16 cellular contexts compared by ENCODE assay signal in genomic region chr9:114305189-114305555, GRCh38. TPM values are rescaled to one million over a fixed set of nuclear protein-coding genes. Genes with fewer than 3 reads are reported as not detected.
DNase-seq lines count a peak whose midpoint lies in the region; ATAC-seq and TF ChIP-seq lines count a peak whose summit lies in the region.
"Had no signal": no experiment of that assay in that cellular context is flagged by ENCODE, and none has a peak within 500 bp of the region (broad histone marks: within the 10 kb centered on the region; RNA-seq: fewer than 3 reads in every experiment).

No MANE protein-coding gene starts in this region.

- H3K27me3 ChIP-seq in neuronal stem cell (ENCODE audit: control insufficient read depth in 3 of 3, insufficient read depth in 3 of 3, low read depth in 1 of 3, low read length in 3 of 3): peaks cover 0 to 2% (median 0%) of the 10 kb centered on the region in 3 experiments
- H3K27me3 ChIP-seq in vagina: no peaks in the 10 kb centered on the region
- H3K27me3 ChIP-seq: BE2C had no signal

- no peak overlapping the region for H4K91ac ChIP-seq in neuronal stem cell (ENCODE audit: low read depth, low read length, poor library complexity)

- H2AFZ ChIP-seq in neuronal stem cell (ENCODE audit: low read length): peak overlapping the region; percentile 81

- no peak overlapping the region for H3K14ac ChIP-seq in neuronal stem cell (ENCODE audit: low read length)

- peaks cover 0 to 6% of the 10 kb centered on the region in 2 donors for H3K36me3 ChIP-seq in neuronal stem cell (replicated peaks in 1 of 2; ENCODE audit: control insufficient read depth in 2 of 2, insufficient read depth in 2 of 2, low read length in 2 of 2)
- H3K36me3 ChIP-seq in vagina: peaks cover 0 to 18% of the 10 kb centered on the region in 2 donors
- H3K36me3 ChIP-seq: BE2C had no signal

- intact Hi-C loops in cardiac septum (cut with DNase I) (no loop called here), left ventricle myocardium superior (cut with micrococcal nuclease) (no loop called here), vagina (cut with DNase I) (no loop called here)

- no peak overlapping the region for H3K18ac ChIP-seq in neuronal stem cell (ENCODE audit: low read length)

- ATAC-seq in left ventricle myocardium superior (no peak), GM18505 (IDR thresholded peaks at IDR 0.05; ENCODE audit: unreplicated experiment) (no peak)

- no peak for TF ChIP-seq CTCF in vagina (IDR thresholded peaks at IDR 0.05)

- no peak overlapping the region for H3K9ac ChIP-seq in neuronal stem cell (ENCODE audit: low read depth, low read length, poor library complexity)

- no peak overlapping the region for H4K8ac ChIP-seq in neuronal stem cell (ENCODE audit: low read depth, low read length)

- no peak overlapping the region for H3K4me2 ChIP-seq in neuronal stem cell (ENCODE audit: insufficient read depth, low read length, poor library complexity, severe bottlenecking)

- H3K4ac ChIP-seq in neuronal stem cell (ENCODE audit: low read length): no peak overlapping the region

- H2BK12ac ChIP-seq in neuronal stem cell (ENCODE audit: low read length): no peak overlapping the region

- peaks cover 0 to 6% of the 10 kb centered on the region in 2 donors for H3K4me1 ChIP-seq in neuronal stem cell (ENCODE audit: control insufficient read depth in 2 of 2, insufficient read depth in 1 of 2, low read depth in 1 of 2, low read length in 2 of 2)
- H3K4me1 ChIP-seq in vagina: peaks cover 9% of the 10 kb centered on the region

- no peak overlapping the region for H3K27ac ChIP-seq in neuronal stem cell (replicated peaks; ENCODE audit: low read length)
- H3K27ac ChIP-seq in vagina: peak overlapping the region; percentile 35
- H3K27ac ChIP-seq: 22Rv1 had no signal

- H2BK5ac ChIP-seq in neuronal stem cell (ENCODE audit: low read length): no peak overlapping the region

- H2BK15ac ChIP-seq in neuronal stem cell (ENCODE audit: low read length): peak overlapping the region; percentile 21

- peak; percentile 35 for DNase-seq in NCI-H2227 (lab: John Stamatoyannopoulos, UW; ENCODE audit: unreplicated experiment)
- DNase-seq in NCI-H2227 treated with DMSO at 0.1 percent for 48 hours (lab: John Stamatoyannopoulos, UW): no peak
- peak; percentile 31 for DNase-seq in cardiac septum (ENCODE audit: low spot score)
- no peak for DNase-seq in left ventricle myocardium superior
- DNase-seq in neuronal stem cell (ENCODE audit: low spot score): no peak
- peak in 1 of 2 donors; percentile 46 for DNase-seq in vagina (ENCODE audit: extremely low spot score in 2 of 2)
- no peak for DNase-seq in effector CD8-positive, alpha-beta T cell (lab: John Stamatoyannopoulos, UW)
- DNase-seq: NCI-H2107 had no signal

- peak overlapping the region; percentile 39 for H2AK5ac ChIP-seq in neuronal stem cell (ENCODE audit: low read depth, low read length)

- H3K79me1 ChIP-seq in neuronal stem cell (ENCODE audit: low read depth, low read length): peaks cover 2% of the 10 kb centered on the region

- H3K9me3 ChIP-seq in neuronal stem cell (replicated peaks in 1 of 2; ENCODE audit: control insufficient read depth in 2 of 2, insufficient read depth in 1 of 2, low read depth in 1 of 2, low read length in 2 of 2): no peaks in the 10 kb centered on the region
- H3K9me3 ChIP-seq in vagina: no peaks in the 10 kb centered on the region
- H3K9me3 ChIP-seq: BE2C had no signal

- H3K4me3 ChIP-seq in neuronal stem cell (ENCODE audit: low read length in 2 of 2) (no peak overlapping the region), vagina (no peak overlapping the region)

- WGBS in neuronal stem cell (ENCODE audit: extremely low coverage in 2 of 2, insufficient read length in 2 of 2, insufficient replicate concordance in 1 of 2), 2 donors: no CpG with 5 or more reads among the region's 9 CpGs

- no peak overlapping the region for H3K23ac ChIP-seq in neuronal stem cell (ENCODE audit: low read depth, low read length, poor library complexity)

- no peak overlapping the region for H2BK120ac ChIP-seq in neuronal stem cell (ENCODE audit: low read depth, low read length)

- TF ChIP-seq POLR2A in vagina (IDR thresholded peaks at IDR 0.05) (no peak), GM18505 (IDR thresholded peaks at IDR 0.05; ENCODE audit: borderline replicate concordance, extremely low read depth, insufficient read depth, insufficient read length) (no peak)

RNA-seq across cellular contexts. Expression of gene ORM1, which starts 17.7 kb away (rescaled TPM):
- total RNA-seq in cardiac septum (not detected), left ventricle myocardium superior (not detected), vagina (not detected)
- not detected for polyA plus RNA-seq in neuronal stem cell (2013, experiment 1 of 2)
- not detected for polyA plus RNA-seq in neuronal stem cell (2013, experiment 2 of 2)
- total RNA-seq: CD4-positive, alpha-beta T cell; HT-29; LHCN-M2 had no signal
- polyA plus RNA-seq: IgD-negative memory B cell had no signal

RNA-seq across cellular contexts. Expression of gene ORM2, which starts 24.5 kb away (rescaled TPM):
- total RNA-seq in cardiac septum: 0.32 TPM
- not detected for total RNA-seq in left ventricle myocardium superior
- polyA plus RNA-seq in neuronal stem cell (2013, experiment 1 of 2): 0.14 TPM
- polyA plus RNA-seq in neuronal stem cell (2013, experiment 2 of 2): 0.08 TPM
- total RNA-seq in vagina: not detected
- total RNA-seq: CD4-positive, alpha-beta T cell; HT-29; LHCN-M2 had no signal
- polyA plus RNA-seq: AG04450, IgD-negative memory B cell had no signal

Comparison
In these comparisons a context has a peak if more than half of its experiments do, and no peak if none do; other contexts are left out.
1. DNase-seq: peak in NCI-H2227 (single experiment) and cardiac septum (single experiment); none in NCI-H2227 treated with DMSO at 0.1 percent for 48 hours (single experiment), left ventricle myocardium superior (single experiment), neuronal stem cell (single experiment) and effector CD8-positive, alpha-beta T cell (single experiment).